ENCODE assay signal across 27 cellular contexts in genomic region chr11:46951864-46952263, GRCh38. TPM values are rescaled to one million over a fixed set of nuclear protein-coding genes. Genes with fewer than 3 reads are reported as not detected.
DNase-seq lines count a peak whose midpoint lies in the region; ATAC-seq and TF ChIP-seq lines count a peak whose summit lies in the region.
"Had no signal": no experiment of that assay in that cellular context is flagged by ENCODE, and none has a peak within 500 bp of the region (broad histone marks: within the 10 kb centered on the region; RNA-seq: fewer than 3 reads in every experiment).

No MANE protein-coding gene starts in this region.

- no peak overlapping the region for H3K4me3 Mint-ChIP-seq in H9
- H3K4me3 Mint-ChIP-seq: activated CD4-positive, alpha-beta T cell treated with anti-CD3 and anti-CD28 coated beads, Interleukin-2, amount 10 ng/mL, durations not matched to agents 24 days and 14 days; CD8-positive, alpha-beta T cell had no signal

- H2AK5ac ChIP-seq in H9 (ENCODE audit: insufficient read length, low read length) = no peak overlapping the region

- no peak overlapping the region for H2BK12ac ChIP-seq in H9 (ENCODE audit: insufficient read length, low read depth, low read length)

- H2AFZ ChIP-seq in H9 (ENCODE audit: low read length) (no peak overlapping the region), Loucy (ENCODE audit: low read length) (no peak overlapping the region)

- no peak overlapping the region for H3K9ac ChIP-seq in H9 (ENCODE audit: extremely low read depth, insufficient read length, low read length)
- H3K9ac ChIP-seq in Loucy (ENCODE audit: low read depth, low read length, poor library complexity, severe bottlenecking) = no peak overlapping the region

- H2BK120ac ChIP-seq in H9 (ENCODE audit: low read depth, low read length, poor library complexity, severe bottlenecking) = no peak overlapping the region

- DNase-seq in H9 (no peak), astrocyte of the spinal cord (ENCODE audit: low read depth, low spot score) (peak; percentile 13), RKO (ENCODE audit: low spot score) (no peak), upper lobe of left lung (no peak)
- DNase-seq: activated CD4-positive, alpha-beta T cell treated with anti-CD3 and anti-CD28 coated beads, Interleukin-2, amount 10 ng/mL, durations not matched to agents 24 days and 14 days; activated CD8-positive, alpha-beta memory T cell treated with anti-CD3 and anti-CD28 coated beads for 24 hours; adrenal gland; BE2C; CD8-positive, alpha-beta T cell; effector CD8-positive, alpha-beta T cell; EL; foreskin keratinocyte; H7; NCI-H1436; NCI-H2081; NCI-H345; Peyer's patch; right lobe of liver; SIG-M5; stimulated activated CD4-positive, alpha-beta T cell treated with anti-CD3 and anti-CD28 coated beads, Interleukin-2, amount 100 ng/mL, for 48 hours; T-helper 9 cell; thyroid gland had no signal

- TF ChIP-seq EP300 in upper lobe of left lung (IDR thresholded peaks at IDR 0.05) = no peak

- H3K4me2 ChIP-seq in H9 (ENCODE audit: insufficient read depth, insufficient read length, low read length) (no peak overlapping the region), Loucy (ENCODE audit: low read depth, low read length, poor library complexity, severe bottlenecking) (peak overlapping the region; percentile 16)

- H3K36me3 Mint-ChIP-seq in H9 (ENCODE audit: insufficient read depth in 1 of 3, low read depth in 3 of 3) = no peaks in the 10 kb centered on the region; a peak in 1 of 7 replicates

- H4K5ac ChIP-seq in H9 (ENCODE audit: insufficient read length, low read depth, low read length) = no peak overlapping the region

- no peak overlapping the region for H3K27ac ChIP-seq in H9 (ENCODE audit: insufficient read length, low read depth, low read length)
- peak overlapping the region; percentile 38 for H3K27ac ChIP-seq in mesodermal cell (ENCODE audit: low read depth, low read length, severe bottlenecking)
- no peak overlapping the region for H3K27ac ChIP-seq in upper lobe of left lung
- H3K27ac ChIP-seq: adrenal gland, foreskin keratinocyte, HL-60, Peyer's patch, right lobe of liver, thyroid gland had no signal

- no peak overlapping the region for H4K8ac ChIP-seq in H9 (replicated peaks; ENCODE audit: insufficient read length, low read depth, low read length)

- H3K9me3 ChIP-seq in H9 (ENCODE audit: control insufficient read depth, low read depth, low read length) (no peaks in the 10 kb centered on the region), Loucy (ENCODE audit: insufficient read depth, low read depth, low read length) (no peaks in the 10 kb centered on the region), mesodermal cell (ENCODE audit: control insufficient read depth, low read length) (no peaks in the 10 kb centered on the region), upper lobe of left lung (no peaks in the 10 kb centered on the region)
- H3K9me3 ChIP-seq: adrenal gland, BE2C, Peyer's patch, right lobe of liver, thyroid gland had no signal

- WGBS in H9 (ENCODE audit: extremely low coverage, insufficient read length, low lambda C conversion rate) = no CpG with 5 or more reads among the region's 1 CpG
- no CpG with 5 or more reads among the region's 1 CpG for WGBS in mesodermal cell (ENCODE audit: insufficient coverage in 2 of 2), 2 experiments
- 93 to 100% methylated on average over 1 of the region's 1 CpG for WGBS in upper lobe of left lung, 2 donors

- no peaks in the 10 kb centered on the region for H3K27me3 Mint-ChIP-seq in H9 (ENCODE audit: low read depth)
- H3K27me3 Mint-ChIP-seq: activated CD4-positive, alpha-beta T cell treated with anti-CD3 and anti-CD28 coated beads, Interleukin-2, amount 10 ng/mL, durations not matched to agents 24 days and 14 days; progenitor cell of endocrine pancreas had no signal

- H4K91ac ChIP-seq in H9 (ENCODE audit: insufficient read length, low read depth, low read length) = no peak overlapping the region

- no peak overlapping the region for H2BK5ac ChIP-seq in H9 (ENCODE audit: insufficient read length, low read length)

- H3K4ac ChIP-seq in H9 (ENCODE audit: low read depth, low read length) = no peak overlapping the region

- H3K23ac ChIP-seq in H9 (ENCODE audit: insufficient read length, low read depth, low read length) = no peak overlapping the region

- H3K18ac ChIP-seq in H9 (ENCODE audit: insufficient read length, low read depth, low read length) = no peak overlapping the region

- H3K79me1 ChIP-seq in H9 (ENCODE audit: insufficient read depth, low read depth, low read length, poor library complexity, severe bottlenecking) = no peaks in the 10 kb centered on the region

- H2BK20ac ChIP-seq in H9 (ENCODE audit: low read depth, low read length, poor library complexity, severe bottlenecking) = no peak overlapping the region

- H3K36me3 ChIP-seq in Loucy (ENCODE audit: insufficient read depth, low read length) (no peaks in the 10 kb centered on the region), mesodermal cell (ENCODE audit: control insufficient read depth, insufficient read depth, low read length) (peaks cover 4% of the 10 kb centered on the region), upper lobe of left lung (no peaks in the 10 kb centered on the region)
- H3K36me3 ChIP-seq: adrenal gland, BE2C, Peyer's patch, right lobe of liver, thyroid gland had no signal

- H3F3A ChIP-seq in Loucy (ENCODE audit: low read depth) = no peaks in the 10 kb centered on the region

- H3T11ph ChIP-seq in H9 (ENCODE audit: low read length) = no peak overlapping the region

- no peak for TF ChIP-seq CTCF in H9 (conservative IDR thresholded peaks at IDR 0.05)
- no peak for TF ChIP-seq CTCF in Loucy (conservative IDR thresholded peaks at IDR 0.05; ENCODE audit: low read length)
- no peak for TF ChIP-seq CTCF in astrocyte of the spinal cord (IDR thresholded peaks at IDR 0.05; ENCODE audit: low read depth, low read length)
- TF ChIP-seq CTCF in upper lobe of left lung (IDR thresholded peaks at IDR 0.05) = no peak

- no peak overlapping the region for H3K14ac ChIP-seq in H9 (ENCODE audit: insufficient read depth, low read length)

- peak overlapping the region in 2 of 3 experiments; percentile 3 to 45; a peak in 2 of 7 replicates for H3K27ac Mint-ChIP-seq in H9
- H3K27ac Mint-ChIP-seq: CD8-positive, alpha-beta T cell; progenitor cell of endocrine pancreas had no signal

- no peak overlapping the region for H3K56ac ChIP-seq in H9 (ENCODE audit: insufficient read length, low read depth, low read length)

- ATAC-seq in upper lobe of left lung (ENCODE audit: low FRiP score in 2 of 2) (no peak), HG02973 (IDR thresholded peaks at IDR 0.05; ENCODE audit: unreplicated experiment) (no peak)
- ATAC-seq: CD8-positive, alpha-beta T cell; foreskin keratinocyte; right lobe of liver had no signal

- no peak overlapping the region for H2BK15ac ChIP-seq in H9 (ENCODE audit: low read depth, low read length)

- no peaks in the 10 kb centered on the region for H3K9me3 Mint-ChIP-seq in H9
- H3K9me3 Mint-ChIP-seq: activated CD4-positive, alpha-beta T cell treated with anti-CD3 and anti-CD28 coated beads, Interleukin-2, amount 10 ng/mL, durations not matched to agents 24 days and 14 days; CD8-positive, alpha-beta T cell had no signal

- H3K27me3 ChIP-seq in H9 (ENCODE audit: insufficient read depth, low read length) (no peaks in the 10 kb centered on the region), Loucy (ENCODE audit: insufficient read depth, low read length, poor library complexity, severe bottlenecking) (no peaks in the 10 kb centered on the region), upper lobe of left lung (no peaks in the 10 kb centered on the region)
- H3K27me3 ChIP-seq: adrenal gland, BE2C, foreskin keratinocyte, Peyer's patch, right lobe of liver, thyroid gland had no signal

- H4K20me1 ChIP-seq in H9 (ENCODE audit: control insufficient read depth, insufficient read depth, insufficient read length) (no peaks in the 10 kb centered on the region), Loucy (ENCODE audit: insufficient read depth, low read length, poor library complexity, severe bottlenecking) (no peaks in the 10 kb centered on the region)

- TF ChIP-seq POLR2A in upper lobe of left lung (IDR thresholded peaks at IDR 0.05) = no peak

- no peak overlapping the region for H3K4me3 ChIP-seq in Loucy (ENCODE audit: low read length, poor library complexity, severe bottlenecking)
- H3K4me3 ChIP-seq in astrocyte of the spinal cord (ENCODE audit: low read depth, low read length) = no peak overlapping the region
- H3K4me3 ChIP-seq in mesodermal cell (ENCODE audit: extremely low read depth, insufficient read depth, low read length, poor library complexity, severe bottlenecking) = no peak overlapping the region
- H3K4me3 ChIP-seq in upper lobe of left lung = no peak overlapping the region
- H3K4me3 ChIP-seq: adrenal gland, Peyer's patch, right lobe of liver, thyroid gland had no signal

- 0 out of 2 replicates have a peak, but pooled peaks cover 2% of the 10 kb centered on the region for H3K79me2 ChIP-seq in H9 (ENCODE audit: insufficient read depth, low read length)
- no peaks in the 10 kb centered on the region for H3K79me2 ChIP-seq in Loucy (ENCODE audit: insufficient read depth, low read length)

- no peaks in the 10 kb centered on the region for H3K9me2 ChIP-seq in Loucy (replicated peaks; ENCODE audit: low read depth, low read length)

- in situ Hi-C loops in astrocyte of the spinal cord (cut with HindIII; ENCODE audit: low sequenced_read_pairs) = no loop called here

- peaks cover 20 to 34% of the 10 kb centered on the region in 2 experiments for H3K4me1 Mint-ChIP-seq in H9

- H3K23me2 ChIP-seq in H9 (ENCODE audit: insufficient read length, low read depth, low read length, poor library complexity, severe bottlenecking) = peaks cover 4% of the 10 kb centered on the region

- H3K4me1 ChIP-seq in H9 (ENCODE audit: insufficient read depth, low read length) = no peaks in the 10 kb centered on the region
- H3K4me1 ChIP-seq in Loucy (ENCODE audit: insufficient read depth, low read length, poor library complexity, severe bottlenecking) = peaks cover 19% of the 10 kb centered on the region
- H3K4me1 ChIP-seq in mesodermal cell (ENCODE audit: control insufficient read depth, insufficient read depth, low read length, poor library complexity, severe bottlenecking) = peaks cover 22% of the 10 kb centered on the region
- peaks cover 0 to 11% (median 2%) of the 10 kb centered on the region in 4 donors for H3K4me1 ChIP-seq in upper lobe of left lung
- H3K4me1 ChIP-seq: BE2C had no signal

RNA-seq across cellular contexts. Expression of gene CSTPP1, which starts 15.3 kb away (rescaled TPM):
- total RNA-seq in H9 (2021) = 19.6 and 21.2 TPM in 2 replicates
- 51.4 TPM for polyA plus RNA-seq in mesodermal cell (2013, experiment 1 of 2)
- polyA plus RNA-seq in mesodermal cell (2013, experiment 2 of 2) = 43.1 TPM
- 10 to 100 TPM; 23.9 to 71.2 (median 47.2) TPM for total RNA-seq in upper lobe of left lung

RNA-seq across cellular contexts. Expression of gene LRP4, which starts 33.5 kb away (rescaled TPM):
- total RNA-seq in H9 (2021) = 11.3 and 11.6 TPM in 2 replicates
- 32.8 TPM for polyA plus RNA-seq in mesodermal cell (2013, experiment 1 of 2)
- 24.7 TPM for polyA plus RNA-seq in mesodermal cell (2013, experiment 2 of 2)
- 1 to 10 TPM; 2.6 to 8.8 (median 5.2) TPM for total RNA-seq in upper lobe of left lung
- total RNA-seq: CD8-positive, alpha-beta T cell had no signal
